ENCODE assay signal across 25 cellular contexts in genomic region chrY:15440016-15440415, GRCh38.
"Had no signal": no experiment of that assay in that cellular context is flagged by ENCODE, and none has a peak within 500 bp of the region (broad histone marks: within the 10 kb centered on the region; RNA-seq: fewer than 3 reads in every experiment).

No MANE protein-coding gene starts in this region.

- H3K36me3 ChIP-seq: brain microvascular endothelial cell had no signal

- H3K4me3 ChIP-seq: coronary artery, dorsolateral prefrontal cortex had no signal

- H3K4me3 Mint-ChIP-seq: activated CD4-positive, alpha-beta memory T cell treated with anti-CD3 and anti-CD28 coated beads, Interleukin-2, amount 10 ng/mL, durations not matched to agents 7 days and 5 days; activated CD4-positive, alpha-beta T cell treated with anti-CD3 and anti-CD28 coated beads, Interleukin-2, amount 10 ng/mL, durations not matched to agents 7 days and 5 days; activated naive CD4-positive, alpha-beta T cell treated with anti-CD3 and anti-CD28 coated beads, Interleukin-2, amount 10 ng/mL, durations not matched to agents 7 days and 5 days; activated T-cell treated with anti-CD3 and anti-CD28 coated beads, Interleukin-2, amount 50 U/mL, for 24 hours; central memory CD8-positive, alpha-beta T cell; dendritic cell treated with granulocyte-macrophage colony-stimulating factor and Interleukin-4, amounts not matched to agents 40 ng/mL and 50 ng/mL, for 4 days; endodermal cell had no signal

- DNase-seq: activated CD4-positive, alpha-beta memory T cell treated with anti-CD3 and anti-CD28 coated beads, Interleukin-2, amount 10 ng/mL, durations not matched to agents 7 days and 5 days; activated CD4-positive, alpha-beta T cell treated with anti-CD3 and anti-CD28 coated beads for 1 hour; activated CD4-positive, alpha-beta T cell treated with anti-CD3 and anti-CD28 coated beads for 4 hours; activated CD4-positive, alpha-beta T cell treated with anti-CD3 and anti-CD28 coated beads, Interleukin-2, amount 10 ng/mL, durations not matched to agents 7 days and 5 days; activated CD4-positive, alpha-beta T cell treated with anti-CD3 and anti-CD28 coated beads, Interleukin-2, amount 50 U/mL, for 4 hours; activated CD8-positive, alpha-beta memory T cell treated with anti-CD3 and anti-CD28 coated beads, Interleukin-2, amount 50 U/mL, for 48 hours; activated gamma-delta T cell; activated naive CD4-positive, alpha-beta T cell; activated T-cell treated with anti-CD3 and anti-CD28 coated beads for 4 hours; activated T-cell treated with anti-CD3 and anti-CD28 coated beads, Interleukin-2, amount 50 U/mL, for 24 hours; activated T-cell treated with anti-CD3 and anti-CD28 coated beads, Interleukin-2, amount 50 U/mL, for 72 hours; amniotic stem cell; anterior cingulate cortex; brain microvascular endothelial cell; dorsolateral prefrontal cortex; effector memory CD4-positive, alpha-beta T cell; endodermal cell; foreskin fibroblast; head of caudate nucleus had no signal

- H3K27ac ChIP-seq: brain microvascular endothelial cell, coronary artery, dorsolateral prefrontal cortex had no signal

- H3K27me3 Mint-ChIP-seq: activated CD4-positive, alpha-beta memory T cell treated with anti-CD3 and anti-CD28 coated beads, Interleukin-2, amount 10 ng/mL, durations not matched to agents 7 days and 5 days; activated CD4-positive, alpha-beta T cell treated with anti-CD3 and anti-CD28 coated beads, Interleukin-2, amount 10 ng/mL, durations not matched to agents 7 days and 5 days; activated naive CD4-positive, alpha-beta T cell treated with anti-CD3 and anti-CD28 coated beads, Interleukin-2, amount 10 ng/mL, durations not matched to agents 7 days and 5 days; activated naive CD8-positive, alpha-beta T cell; activated T-cell treated with anti-CD3 and anti-CD28 coated beads, Interleukin-2, amount 50 U/mL, for 24 hours; central memory CD8-positive, alpha-beta T cell; dendritic cell treated with granulocyte-macrophage colony-stimulating factor and Interleukin-4, amounts not matched to agents 40 ng/mL and 50 ng/mL, for 4 days had no signal

- H3K9me3 Mint-ChIP-seq: activated T-cell treated with anti-CD3 and anti-CD28 coated beads, Interleukin-2, amount 50 U/mL, for 24 hours; central memory CD8-positive, alpha-beta T cell; endodermal cell had no signal

- H3K27ac Mint-ChIP-seq: activated CD4-positive, alpha-beta memory T cell treated with anti-CD3 and anti-CD28 coated beads, Interleukin-2, amount 10 ng/mL, durations not matched to agents 7 days and 5 days; activated T-cell treated with anti-CD3 and anti-CD28 coated beads, Interleukin-2, amount 50 U/mL, for 24 hours; activated T-cell treated with anti-CD3 and anti-CD28 coated beads, Interleukin-2, amount 50 U/mL, for 72 hours; dendritic cell treated with granulocyte-macrophage colony-stimulating factor and Interleukin-4, amounts not matched to agents 40 ng/mL and 50 ng/mL, for 4 days; endodermal cell had no signal

- ATAC-seq: esophagus mucosa had no signal

- H3K27me3 ChIP-seq: brain microvascular endothelial cell, dorsolateral prefrontal cortex had no signal

- H3K4me1 Mint-ChIP-seq: endodermal cell had no signal
